1 cellular context compared by ENCODE assay signal in genomic region chr1:16032388-16033100, GRCh38.
TF ChIP-seq lines count a peak whose summit lies in the region.

No MANE protein-coding gene starts in this region.

TF ChIP-seq in K562, 482 proteins besides CTCF, POLR2A, EP300 and RAD21 (continued from another document):
- TF ChIP-seq CUX1 (CRISPR knock-in tag; IDR thresholded peaks at IDR 0.05), result no peak
- TF ChIP-seq RCOR1 (IDR thresholded peaks at IDR 0.05; ENCODE audit: borderline replicate concordance in 1 of 2, low read depth in 2 of 2, low read length in 2 of 2), result peak; percentile 45 to 78
- TF ChIP-seq NKRF (IDR thresholded peaks at IDR 0.05; ENCODE audit: borderline replicate concordance), result no peak
- no peak; a peak in 1 of 4 replicates for TF ChIP-seq ZMIZ1 (IDR thresholded peaks at IDR 0.05; ENCODE audit: low read depth in 2 of 2, low read length in 2 of 2)
- TF ChIP-seq SP2 (IDR thresholded peaks at IDR 0.05; ENCODE audit: extremely low read depth, low read depth, low read length, poor library complexity, severe bottlenecking), result no peak
- TF ChIP-seq MITF (IDR thresholded peaks at IDR 0.05), result no peak
- TF ChIP-seq MXI1 (IDR thresholded peaks at IDR 0.05; ENCODE audit: low read depth, low read length), result no peak
- no peak for TF ChIP-seq ZNF311 (CRISPR knock-in tag; IDR thresholded peaks at IDR 0.05)
- TF ChIP-seq ZNF133 (CRISPR knock-in tag; IDR thresholded peaks at IDR 0.05), result no peak
- no peak for TF ChIP-seq ZFPM2 (CRISPR knock-in tag; IDR thresholded peaks at IDR 0.05)
- no peak for TF ChIP-seq ZNF445 (CRISPR knock-in tag; IDR thresholded peaks at IDR 0.05; ENCODE audit: low read depth)
- TF ChIP-seq, protein P1, sequence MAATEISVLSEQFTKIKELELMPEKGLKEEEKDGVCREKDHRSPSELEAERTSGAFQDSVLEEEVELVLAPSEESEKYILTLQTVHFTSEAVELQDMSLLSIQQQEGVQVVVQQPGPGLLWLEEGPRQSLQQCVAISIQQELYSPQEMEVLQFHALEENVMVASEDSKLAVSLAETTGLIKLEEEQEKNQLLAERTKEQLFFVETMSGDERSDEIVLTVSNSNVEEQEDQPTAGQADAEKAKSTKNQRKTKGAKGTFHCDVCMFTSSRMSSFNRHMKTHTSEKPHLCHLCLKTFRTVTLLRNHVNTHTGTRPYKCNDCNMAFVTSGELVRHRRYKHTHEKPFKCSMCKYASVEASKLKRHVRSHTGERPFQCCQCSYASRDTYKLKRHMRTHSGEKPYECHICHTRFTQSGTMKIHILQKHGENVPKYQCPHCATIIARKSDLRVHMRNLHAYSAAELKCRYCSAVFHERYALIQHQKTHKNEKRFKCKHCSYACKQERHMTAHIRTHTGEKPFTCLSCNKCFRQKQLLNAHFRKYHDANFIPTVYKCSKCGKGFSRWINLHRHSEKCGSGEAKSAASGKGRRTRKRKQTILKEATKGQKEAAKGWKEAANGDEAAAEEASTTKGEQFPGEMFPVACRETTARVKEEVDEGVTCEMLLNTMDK (IDR thresholded peaks at IDR 0.05; ENCODE audit: borderline replicate concordance, insufficient read depth, low read depth, low read length, poor library complexity, severe bottlenecking), result no peak
- TF ChIP-seq, protein P2, sequence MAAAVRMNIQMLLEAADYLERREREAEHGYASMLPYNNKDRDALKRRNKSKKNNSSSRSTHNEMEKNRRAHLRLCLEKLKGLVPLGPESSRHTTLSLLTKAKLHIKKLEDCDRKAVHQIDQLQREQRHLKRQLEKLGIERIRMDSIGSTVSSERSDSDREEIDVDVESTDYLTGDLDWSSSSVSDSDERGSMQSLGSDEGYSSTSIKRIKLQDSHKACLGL (CRISPR knock-in tag; IDR thresholded peaks at IDR 0.05; ENCODE audit: borderline replicate concordance, poor library complexity, severe bottlenecking), result no peak
- TF ChIP-seq PML (IDR thresholded peaks at IDR 0.05; ENCODE audit: low read length), result no peak
- no peak; the same call in 1 of the 2 replicates for TF ChIP-seq HOXB6 (CRISPR knock-in tag; IDR thresholded peaks at IDR 0.05; ENCODE audit: borderline replicate concordance)
- no peak for TF ChIP-seq ZNF354B (CRISPR knock-in tag; IDR thresholded peaks at IDR 0.05)
- 0 out of 2 replicates have a peak, but pooled peaks have one; percentile 83 for TF ChIP-seq RREB1 (CRISPR knock-in tag; IDR thresholded peaks at IDR 0.05)
- TF ChIP-seq ZNF3 (CRISPR knock-in tag; IDR thresholded peaks at IDR 0.05), result no peak
- no peak for TF ChIP-seq ZFP30 (CRISPR knock-in tag; IDR thresholded peaks at IDR 0.05; ENCODE audit: borderline replicate concordance)
- TF ChIP-seq, protein P3, sequence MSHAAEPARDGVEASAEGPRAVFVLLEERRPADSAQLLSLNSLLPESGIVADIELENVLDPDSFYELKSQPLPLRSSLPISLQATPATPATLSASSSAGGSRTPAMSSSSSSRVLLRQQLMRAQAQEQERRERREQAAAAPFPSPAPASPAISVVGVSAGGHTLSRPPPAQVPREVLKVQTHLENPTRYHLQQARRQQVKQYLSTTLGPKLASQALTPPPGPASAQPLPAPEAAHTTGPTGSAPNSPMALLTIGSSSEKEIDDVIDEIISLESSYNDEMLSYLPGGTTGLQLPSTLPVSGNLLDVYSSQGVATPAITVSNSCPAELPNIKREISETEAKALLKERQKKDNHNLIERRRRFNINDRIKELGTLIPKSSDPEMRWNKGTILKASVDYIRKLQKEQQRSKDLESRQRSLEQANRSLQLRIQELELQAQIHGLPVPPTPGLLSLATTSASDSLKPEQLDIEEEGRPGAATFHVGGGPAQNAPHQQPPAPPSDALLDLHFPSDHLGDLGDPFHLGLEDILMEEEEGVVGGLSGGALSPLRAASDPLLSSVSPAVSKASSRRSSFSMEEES (CRISPR knock-in tag; IDR thresholded peaks at IDR 0.05), result no peak
- TF ChIP-seq ZNF347 (CRISPR knock-in tag; IDR thresholded peaks at IDR 0.05; ENCODE audit: low read depth), result no peak
- TF ChIP-seq DPF2 (IDR thresholded peaks at IDR 0.05), result no peak; the same call in 1 of the 2 replicates
- TF ChIP-seq ZNF764 (CRISPR knock-in tag; IDR thresholded peaks at IDR 0.05; ENCODE audit: low read depth), result no peak
TF ChIP-seq in K562: peak in this region for 69.
